9 cellular contexts compared by ENCODE assay signal in the genomic region with DNA sequence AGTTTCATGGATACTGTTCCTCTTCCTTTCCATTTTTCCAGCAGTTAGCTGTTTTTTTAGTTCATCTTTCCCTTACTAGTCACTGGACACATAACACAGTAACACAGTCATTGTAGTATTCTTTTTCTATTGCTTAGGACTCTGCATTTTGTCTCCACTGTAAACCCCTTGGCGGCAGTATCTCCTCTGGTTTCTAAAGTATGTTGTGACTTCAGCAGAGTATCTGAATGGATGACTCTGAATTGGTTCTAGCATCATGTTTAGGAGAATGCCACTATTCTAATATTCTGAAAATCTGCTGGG. TPM values are rescaled to one million over a fixed set of nuclear protein-coding genes. Genes with fewer than 3 reads are reported as not detected.
A peak's percentile ranks its signal among the peaks of the same experiment; 100 is the strongest.
DNase-seq lines count a peak whose midpoint lies in the region; ATAC-seq and TF ChIP-seq lines count a peak whose summit lies in the region.
"Had no signal": no experiment of that assay in that cellular context is flagged by ENCODE, and none has a peak within 500 bp of the region (broad histone marks: within the 10 kb centered on the region; RNA-seq: fewer than 3 reads in every experiment).

No MANE protein-coding gene starts in this region.

- peak overlapping the region; percentile 94 for H3K4me2 ChIP-seq in skeletal muscle satellite cell (ENCODE audit: low read length)

- DNase-seq in activated T-cell treated with anti-CD3 and anti-CD28 coated beads, Interleukin-2, amount 50 U/mL, for 24 hours = no peak
- DNase-seq in activated T-cell treated with anti-CD3 and anti-CD28 coated beads for 4 hours (no peak), NCI-H1694 treated with DMSO at 0.1 percent for 48 hours (lab: John Stamatoyannopoulos, UW) (peak; percentile 42), astrocyte of the hippocampus (ENCODE audit: low read depth, low spot score) (peak; percentile 33), NCI-H1417 treated with DMSO at 0.1 percent for 48 hours (lab: John Stamatoyannopoulos, UW) (no peak), GM10248 (ENCODE audit: extremely low spot score) (no peak), mucosa of descending colon (no peak)

- H3K27me3 ChIP-seq in skeletal muscle satellite cell (ENCODE audit: control insufficient read depth, insufficient read depth, low read length) = no peaks in the 10 kb centered on the region
- H3K27me3 ChIP-seq: esophagus muscularis mucosa had no signal

- POLR2A ChIA-PET in GM10248 (lab: Yijun Ruan, JAX) = no interaction called here

- no peak for ATAC-seq in mucosa of descending colon

- H3K27ac Mint-ChIP-seq in activated T-cell treated with anti-CD3 and anti-CD28 coated beads, Interleukin-2, amount 50 U/mL, for 24 hours = peak overlapping the region; percentile 35

- no peaks in the 10 kb centered on the region for H3K9me3 ChIP-seq in skeletal muscle satellite cell (replicated peaks; ENCODE audit: low read length)
- no peaks in the 10 kb centered on the region for H3K9me3 ChIP-seq in mucosa of descending colon
- H3K9me3 ChIP-seq: esophagus muscularis mucosa had no signal

- H3K4me3 ChIP-seq in skeletal muscle satellite cell (ENCODE audit: low read length) = no peak overlapping the region
- no peak overlapping the region for H3K4me3 ChIP-seq in mucosa of descending colon
- H3K4me3 ChIP-seq: esophagus muscularis mucosa had no signal

- peaks cover 31% of the 10 kb centered on the region for H3K4me1 Mint-ChIP-seq in activated T-cell treated with anti-CD3 and anti-CD28 coated beads, Interleukin-2, amount 50 U/mL, for 24 hours (ENCODE audit: low read depth)

- no peak for TF ChIP-seq CTCF in GM10248 (IDR thresholded peaks at IDR 0.05; ENCODE audit: control extremely low read depth, extremely low read depth, low read depth, missing control alignments)
- no peak for TF ChIP-seq CTCF in mucosa of descending colon (IDR thresholded peaks at IDR 0.05)

- H3K9ac ChIP-seq in skeletal muscle satellite cell (ENCODE audit: low read depth, low read length) = no peak overlapping the region

- H3K9me3 Mint-ChIP-seq in activated T-cell treated with anti-CD3 and anti-CD28 coated beads, Interleukin-2, amount 50 U/mL, for 24 hours = no peaks in the 10 kb centered on the region

- CTCF ChIA-PET in GM10248 (lab: Yijun Ruan, JAX) = interaction anchor here (3.7 kb wide), 1 partner anchor 9 kb away, joined by 26 read pairs; no protein-coding TSS in a partner anchor

- H3K36me3 Mint-ChIP-seq in activated T-cell treated with anti-CD3 and anti-CD28 coated beads, Interleukin-2, amount 50 U/mL, for 24 hours (ENCODE audit: low read depth) = peaks cover 33% of the 10 kb centered on the region

- H3K27me3 Mint-ChIP-seq in activated T-cell treated with anti-CD3 and anti-CD28 coated beads, Interleukin-2, amount 50 U/mL, for 24 hours = no peaks in the 10 kb centered on the region

- H3K4me1 ChIP-seq in skeletal muscle satellite cell (ENCODE audit: control insufficient read depth, insufficient read depth, low read length) (peaks cover 15% of the 10 kb centered on the region), mucosa of descending colon (ENCODE audit: low read depth) (peaks cover 8% of the 10 kb centered on the region)

- H3K36me3 ChIP-seq in skeletal muscle satellite cell (ENCODE audit: insufficient read depth, low read length) = no peaks in the 10 kb centered on the region
- H3K36me3 ChIP-seq in mucosa of descending colon (ENCODE audit: low read depth) = no peaks in the 10 kb centered on the region
- H3K36me3 ChIP-seq: esophagus muscularis mucosa had no signal

- no peak overlapping the region for H3K4me3 Mint-ChIP-seq in activated T-cell treated with anti-CD3 and anti-CD28 coated beads, Interleukin-2, amount 50 U/mL, for 24 hours

- intact Hi-C loops in mucosa of descending colon (cut with DNase I, micrococcal nuclease) = loop anchor here in 1 of 2 donors (5.0 kb wide), 1 partner anchor 221 kb away; no protein-coding TSS in a partner anchor

RNA-seq across cellular contexts. Expression of a gene that starts 2.2 kb away (rescaled TPM):
- total RNA-seq in skeletal muscle satellite cell (2012; rRNA removed) = 5.8 and 6.8 TPM in 2 replicates
- 1 to 10 TPM; 3.6 to 5.0 (median 3.9) TPM for total RNA-seq in mucosa of descending colon

Comparison
In these comparisons a context has a peak if more than half of its experiments do, and no peak if none do; other contexts are left out.
1. DNase-seq: peak in NCI-H1694 treated with DMSO at 0.1 percent for 48 hours (single experiment) and astrocyte of the hippocampus (single experiment); none in activated T-cell treated with anti-CD3 and anti-CD28 coated beads, Interleukin-2, amount 50 U/mL, for 24 hours (single experiment), activated T-cell treated with anti-CD3 and anti-CD28 coated beads for 4 hours (single experiment), NCI-H1417 treated with DMSO at 0.1 percent for 48 hours (single experiment), GM10248 (single experiment) and mucosa of descending colon (0 of 3).